Comparison of ENCODE assay signal across 9 cellular contexts in genomic region chr17:42891539-42892152, GRCh38. TPM values are rescaled to one million over a fixed set of nuclear protein-coding genes. Genes with fewer than 3 reads are reported as not detected.
DNase-seq lines count a peak whose midpoint lies in the region; ATAC-seq and TF ChIP-seq lines count a peak whose summit lies in the region.
"Had no signal": no experiment of that assay in that cellular context is flagged by ENCODE, and none has a peak within 500 bp of the region (broad histone marks: within the 10 kb centered on the region; RNA-seq: fewer than 3 reads in every experiment).

No MANE protein-coding gene starts in this region.

- TF ChIP-seq POLR2A in gastroesophageal sphincter (IDR thresholded peaks at IDR 0.05) (no peak), transverse colon (IDR thresholded peaks at IDR 0.05) (no peak)

- H2AFZ ChIP-seq in PC-9, result no peak overlapping the region

- no peaks in the 10 kb centered on the region for H3K4me1 Mint-ChIP-seq in activated CD8-positive, alpha-beta T cell treated with anti-CD3 and anti-CD28 coated beads for 36 hours (ENCODE audit: low read depth)

- H3K4me3 Mint-ChIP-seq in activated CD8-positive, alpha-beta T cell treated with anti-CD3 and anti-CD28 coated beads for 36 hours, result no peak overlapping the region

- H3K9me3 ChIP-seq in gastroesophageal sphincter (no peaks in the 10 kb centered on the region), mucosa of stomach (ENCODE audit: control insufficient read depth, low read length) (no peaks in the 10 kb centered on the region), transverse colon (no peaks in the 10 kb centered on the region), PC-9 (ENCODE audit: insufficient read depth, low read depth) (no peaks in the 10 kb centered on the region)
- H3K9me3 ChIP-seq: SJSA1 had no signal

- TF ChIP-seq CTCF in gastroesophageal sphincter (IDR thresholded peaks at IDR 0.05) (no peak), transverse colon (IDR thresholded peaks at IDR 0.05) (no peak), PC-9 (conservative IDR thresholded peaks at IDR 0.05) (no peak)
- TF ChIP-seq CTCF in activated CD8-positive, alpha-beta T cell treated with anti-CD3 and anti-CD28 coated beads for 36 hours (IDR thresholded peaks at IDR 0.05), result no peak

- in situ Hi-C loops in transverse colon (cut with MboI; ENCODE audit: low pct_ligation_motif_present in 1 of 4, low pct_unique_long_range_greater_than_20kb in 1 of 4, low sequenced_read_pairs in 3 of 4), result no loop called here

- TF ChIP-seq EP300 in gastroesophageal sphincter (IDR thresholded peaks at IDR 0.05) (no peak), transverse colon (IDR thresholded peaks at IDR 0.05; ENCODE audit: low read depth) (no peak)

- H3F3A ChIP-seq in PC-9 (ENCODE audit: insufficient read depth, low read depth), result peaks cover 11% of the 10 kb centered on the region

- BruUV-seq in PC-9 (replicated peaks; lab: Mats Ljungman, UMichigan), result no TSS peak

- CTCF ChIA-PET in activated CD8-positive, alpha-beta T cell treated with anti-CD3 and anti-CD28 coated beads for 36 hours (lab: Charles Lee), result no interaction called here
- CTCF ChIA-PET in PC-9 (lab: Charles Lee), result no interaction called here

- H3K9me2 ChIP-seq in PC-9 (ENCODE audit: insufficient read depth), result no peaks in the 10 kb centered on the region

- H4K20me1 ChIP-seq in PC-9 (ENCODE audit: insufficient read depth), result no peaks in the 10 kb centered on the region

- H3K36me3 ChIP-seq in gastroesophageal sphincter (no peaks in the 10 kb centered on the region), mucosa of stomach (ENCODE audit: control insufficient read depth, insufficient read depth, low read length) (no peaks in the 10 kb centered on the region), transverse colon (no peaks in the 10 kb centered on the region), PC-9 (ENCODE audit: low read depth) (no peaks in the 10 kb centered on the region)
- H3K36me3 ChIP-seq: SJSA1 had no signal

- no peak overlapping the region for H3K4me3 ChIP-seq in gastroesophageal sphincter
- H3K4me3 ChIP-seq in mucosa of stomach (ENCODE audit: low read length), result no peak overlapping the region
- H3K4me3 ChIP-seq in transverse colon, result no peak overlapping the region
- H3K4me3 ChIP-seq in PC-9, result no peak overlapping the region
- H3K4me3 ChIP-seq: SJSA1 had no signal

- H3K79me2 ChIP-seq in PC-9 (ENCODE audit: low read depth), result no peaks in the 10 kb centered on the region

- H3K27me3 Mint-ChIP-seq in activated CD8-positive, alpha-beta T cell treated with anti-CD3 and anti-CD28 coated beads for 36 hours, result peaks cover 12% of the 10 kb centered on the region

- H3K4me1 ChIP-seq in gastroesophageal sphincter (peaks cover 0 to 52% (median 27%) of the 10 kb centered on the region in 3 donors), mucosa of stomach (ENCODE audit: control insufficient read depth, insufficient read depth, low read length) (peaks cover 35% of the 10 kb centered on the region), transverse colon (peaks cover 5 to 49% (median 29%) of the 10 kb centered on the region in 4 donors), PC-9 (replicated peaks; ENCODE audit: insufficient read depth) (peaks cover 12% of the 10 kb centered on the region)

- ATAC-seq in gastroesophageal sphincter (peak; percentile 79), GM19467 (IDR thresholded peaks at IDR 0.05; ENCODE audit: unreplicated experiment) (no peak)
- ATAC-seq in activated CD8-positive, alpha-beta T cell treated with anti-CD3 and anti-CD28 coated beads for 36 hours, result no peak

- POLR2A ChIA-PET in activated CD8-positive, alpha-beta T cell treated with anti-CD3 and anti-CD28 coated beads for 36 hours (lab: Charles Lee), result no interaction called here
- POLR2A ChIA-PET in PC-9 (lab: Charles Lee; ENCODE audit: unreplicated experiment), result no interaction called here

- peak overlapping the region; percentile 65 to 85 (median 82) for H3K27ac ChIP-seq in gastroesophageal sphincter
- peak overlapping the region; percentile 47 to 79 (median 63) for H3K27ac ChIP-seq in transverse colon
- no peak overlapping the region for H3K27ac ChIP-seq in PC-9
- H3K27ac ChIP-seq: SJSA1 had no signal

- no peak overlapping the region for H3K4me2 ChIP-seq in PC-9

- no peaks in the 10 kb centered on the region for H3K36me3 Mint-ChIP-seq in activated CD8-positive, alpha-beta T cell treated with anti-CD3 and anti-CD28 coated beads for 36 hours (ENCODE audit: low read depth)

- no peaks in the 10 kb centered on the region for H3K9me3 Mint-ChIP-seq in activated CD8-positive, alpha-beta T cell treated with anti-CD3 and anti-CD28 coated beads for 36 hours

- DNase-seq in DMS53 (lab: John Stamatoyannopoulos, UW) (peak; percentile 27), DMS53 treated with DMSO at 0.1 percent for 48 hours (lab: John Stamatoyannopoulos, UW; ENCODE audit: unreplicated experiment) (no peak), transverse colon (peak; percentile 38), PC-9 (no peak)
- no peak for DNase-seq in activated CD8-positive, alpha-beta T cell treated with anti-CD3 and anti-CD28 coated beads for 36 hours

- intact Hi-C loops in transverse colon (cut with DNase I; ENCODE audit: low total_unique reads) (no loop called here), PC-9 (cut with micrococcal nuclease; ENCODE audit: unreplicated experiment) (no loop called here)
- intact Hi-C loops in activated CD8-positive, alpha-beta T cell treated with anti-CD3 and anti-CD28 coated beads for 36 hours (cut with micrococcal nuclease), result no loop called here

- H3K27me3 ChIP-seq in gastroesophageal sphincter, result no peaks in the 10 kb centered on the region
- H3K27me3 ChIP-seq in mucosa of stomach (ENCODE audit: control insufficient read depth, insufficient read depth, low read length), result no peaks in the 10 kb centered on the region
- H3K27me3 ChIP-seq in transverse colon, result no peaks in the 10 kb centered on the region
- H3K27me3 ChIP-seq in PC-9 (ENCODE audit: insufficient read depth, low read depth), result no peaks in the 10 kb centered on the region
- H3K27me3 ChIP-seq: SJSA1 had no signal

- H3K9ac ChIP-seq in mucosa of stomach (ENCODE audit: low read length), result peak overlapping the region; percentile 31

- WGBS in gastroesophageal sphincter (ENCODE audit: low coverage in 1 of 2), 2 donors, result 22 to 80% methylated on average over 1 to 10 of the region's 10 CpGs
- WGBS in transverse colon (ENCODE audit: low coverage in 1 of 2), 2 donors, result 39 to 66% methylated on average over 4 to 10 of the region's 10 CpGs

- no peak overlapping the region for H3K27ac Mint-ChIP-seq in activated CD8-positive, alpha-beta T cell treated with anti-CD3 and anti-CD28 coated beads for 36 hours

RNA-seq across cellular contexts. Expression of gene G6PC1, which starts 9.0 kb away (rescaled TPM):
- total RNA-seq in gastroesophageal sphincter (not detected), transverse colon (under 1 TPM in 2 of 4 donors, not detected in 2; 0.32 to 0.68 TPM), PC-9 (2021) (not detected in 2 replicates)
- total RNA-seq in activated CD8-positive, alpha-beta T cell treated with anti-CD3 and anti-CD28 coated beads for 36 hours, result not detected
- total RNA-seq: SJSA1 had no signal

RNA-seq across cellular contexts. Expression of gene AOC3, which starts 40.6 kb away (rescaled TPM):
- total RNA-seq in gastroesophageal sphincter (100 to 1,000 TPM in 2 of 4 donors, 10 to 100 TPM in 2; 48.3 to 196 (median 108) TPM), transverse colon (100 to 1,000 TPM in 1 of 4 donors, 10 to 100 TPM in 3; 14.3 to 134 (median 35.2) TPM), PC-9 (2021) (0.98 and 2.8 TPM in 2 replicates)
- total RNA-seq in activated CD8-positive, alpha-beta T cell treated with anti-CD3 and anti-CD28 coated beads for 36 hours, result 1 to 10 TPM; 2.0 to 2.9 TPM
- total RNA-seq: SJSA1 had no signal

RNA-seq across cellular contexts. Expression of gene AOC2, which starts 47.3 kb away (rescaled TPM):
- total RNA-seq in gastroesophageal sphincter (1 to 10 TPM in 3 of 4 donors, under 1 TPM in 1; 0.81 to 1.7 (median 1.4) TPM), transverse colon (1 to 10 TPM in 2 of 4 donors, under 1 TPM in 2; 0.55 to 6.0 (median 1.1) TPM), PC-9 (2021) (3.7 TPM in 2 replicates)
- total RNA-seq in activated CD8-positive, alpha-beta T cell treated with anti-CD3 and anti-CD28 coated beads for 36 hours, result 1 to 10 TPM; 3.0 to 3.3 TPM

RNA-seq across cellular contexts. Expression of gene PSME3, which starts 58.4 kb away (rescaled TPM):
- 100 to 1,000 TPM in 1 of 4 donors, 10 to 100 TPM in 3; 60.7 to 109 (median 82.0) TPM for total RNA-seq in gastroesophageal sphincter
- 100 to 1,000 TPM in 1 of 4 donors, 10 to 100 TPM in 3; 37.0 to 131 (median 60.4) TPM for total RNA-seq in transverse colon
- 100 to 1,000 TPM; 124 to 132 TPM for total RNA-seq in activated CD8-positive, alpha-beta T cell treated with anti-CD3 and anti-CD28 coated beads for 36 hours
- 115 and 122 TPM in 2 replicates for total RNA-seq in PC-9 (2021)

Comparison
In these comparisons a context has a peak if more than half of its experiments do, and no peak if none do; other contexts are left out.
1. DNase-seq: peak in DMS53 (single experiment) and transverse colon (single experiment); none in DMS53 treated with DMSO at 0.1 percent for 48 hours (single experiment), activated CD8-positive, alpha-beta T cell treated with anti-CD3 and anti-CD28 coated beads for 36 hours (single experiment) and PC-9 (0 of 2).